In the genomic region with DNA sequence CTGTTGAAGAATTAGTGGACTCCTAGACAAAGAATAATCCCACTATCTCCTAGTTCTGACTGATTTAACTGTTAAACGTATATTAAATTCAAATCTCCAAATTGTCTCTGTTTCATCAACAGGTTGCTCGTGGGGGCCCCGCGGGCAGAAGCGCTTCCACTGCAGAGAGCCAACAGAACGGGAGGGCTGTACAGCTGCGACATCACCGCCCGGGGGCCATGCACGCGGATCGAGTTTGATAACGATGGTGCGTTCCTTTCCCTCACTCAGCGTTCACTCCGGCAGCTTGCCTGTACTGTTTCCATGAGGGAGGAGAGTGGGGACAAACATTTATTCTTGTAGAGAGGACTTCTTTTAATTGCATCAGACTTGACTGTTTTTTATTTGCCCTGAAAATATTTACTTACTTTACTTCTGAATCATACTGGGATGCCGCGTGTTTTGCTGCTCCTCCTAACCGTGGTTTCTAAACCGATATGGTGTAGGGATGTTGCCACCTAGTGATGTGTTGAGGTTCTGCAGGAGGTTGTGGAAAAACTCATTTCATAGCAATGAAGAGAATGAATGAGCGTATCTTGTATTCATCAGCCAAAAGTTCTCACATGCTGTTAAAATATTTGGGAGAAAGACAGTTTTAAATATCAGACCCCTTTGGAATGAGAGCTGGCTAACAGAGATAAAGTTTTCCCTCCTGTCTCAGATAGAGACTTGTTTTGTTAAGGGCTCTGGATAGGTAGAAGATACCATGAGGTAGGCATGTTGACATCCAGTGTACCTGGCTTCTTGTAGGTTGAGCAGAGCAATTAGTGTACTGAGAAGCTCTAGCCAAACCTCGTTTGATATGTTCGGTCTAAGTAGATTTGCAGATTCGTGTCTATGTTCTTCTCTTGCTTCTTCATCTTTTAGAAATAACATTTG, we compare ENCODE assay signal across 1 cellular context.
TF ChIP-seq lines count a peak whose summit lies in the region.

No MANE protein-coding gene starts in this region.

TF ChIP-seq in HepG2, 621 proteins besides CTCF, POLR2A, EP300 and RAD21 (continued from another document and continues in another):
- peak; percentile 59; the same call in 1 of the 2 replicates for TF ChIP-seq HOXA3 (CRISPR knock-in tag; IDR thresholded peaks at IDR 0.05)
- TF ChIP-seq ETV6 (CRISPR knock-in tag; conservative IDR thresholded peaks at IDR 0.05) = no peak
- TF ChIP-seq, protein P1, sequence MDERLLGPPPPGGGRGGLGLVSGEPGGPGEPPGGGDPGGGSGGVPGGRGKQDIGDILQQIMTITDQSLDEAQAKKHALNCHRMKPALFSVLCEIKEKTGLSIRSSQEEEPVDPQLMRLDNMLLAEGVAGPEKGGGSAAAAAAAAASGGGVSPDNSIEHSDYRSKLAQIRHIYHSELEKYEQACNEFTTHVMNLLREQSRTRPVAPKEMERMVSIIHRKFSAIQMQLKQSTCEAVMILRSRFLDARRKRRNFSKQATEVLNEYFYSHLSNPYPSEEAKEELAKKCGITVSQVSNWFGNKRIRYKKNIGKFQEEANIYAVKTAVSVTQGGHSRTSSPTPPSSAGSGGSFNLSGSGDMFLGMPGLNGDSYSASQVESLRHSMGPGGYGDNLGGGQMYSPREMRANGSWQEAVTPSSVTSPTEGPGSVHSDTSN (CRISPR knock-in tag; IDR thresholded peaks at IDR 0.05) = no peak
- TF ChIP-seq ZFY (CRISPR knock-in tag; IDR thresholded peaks at IDR 0.05) = no peak
- TF ChIP-seq KAT7 (CRISPR knock-in tag; IDR thresholded peaks at IDR 0.05; ENCODE audit: borderline replicate concordance) = no peak
- no peak for TF ChIP-seq ZNF558 (CRISPR knock-in tag; IDR thresholded peaks at IDR 0.05; ENCODE audit: borderline replicate concordance)
- TF ChIP-seq, protein P2, sequence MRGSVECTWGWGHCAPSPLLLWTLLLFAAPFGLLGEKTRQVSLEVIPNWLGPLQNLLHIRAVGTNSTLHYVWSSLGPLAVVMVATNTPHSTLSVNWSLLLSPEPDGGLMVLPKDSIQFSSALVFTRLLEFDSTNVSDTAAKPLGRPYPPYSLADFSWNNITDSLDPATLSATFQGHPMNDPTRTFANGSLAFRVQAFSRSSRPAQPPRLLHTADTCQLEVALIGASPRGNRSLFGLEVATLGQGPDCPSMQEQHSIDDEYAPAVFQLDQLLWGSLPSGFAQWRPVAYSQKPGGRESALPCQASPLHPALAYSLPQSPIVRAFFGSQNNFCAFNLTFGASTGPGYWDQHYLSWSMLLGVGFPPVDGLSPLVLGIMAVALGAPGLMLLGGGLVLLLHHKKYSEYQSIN (CRISPR knock-in tag; IDR thresholded peaks at IDR 0.05; ENCODE audit: borderline replicate concordance) = no peak
- TF ChIP-seq MAZ (IDR thresholded peaks at IDR 0.05; ENCODE audit: borderline replicate concordance, low read depth, low read length) = peak; percentile 79
- no peak for TF ChIP-seq MAZ (CRISPR knock-in tag; IDR thresholded peaks at IDR 0.05; ENCODE audit: low read depth)
- TF ChIP-seq, protein P3, sequence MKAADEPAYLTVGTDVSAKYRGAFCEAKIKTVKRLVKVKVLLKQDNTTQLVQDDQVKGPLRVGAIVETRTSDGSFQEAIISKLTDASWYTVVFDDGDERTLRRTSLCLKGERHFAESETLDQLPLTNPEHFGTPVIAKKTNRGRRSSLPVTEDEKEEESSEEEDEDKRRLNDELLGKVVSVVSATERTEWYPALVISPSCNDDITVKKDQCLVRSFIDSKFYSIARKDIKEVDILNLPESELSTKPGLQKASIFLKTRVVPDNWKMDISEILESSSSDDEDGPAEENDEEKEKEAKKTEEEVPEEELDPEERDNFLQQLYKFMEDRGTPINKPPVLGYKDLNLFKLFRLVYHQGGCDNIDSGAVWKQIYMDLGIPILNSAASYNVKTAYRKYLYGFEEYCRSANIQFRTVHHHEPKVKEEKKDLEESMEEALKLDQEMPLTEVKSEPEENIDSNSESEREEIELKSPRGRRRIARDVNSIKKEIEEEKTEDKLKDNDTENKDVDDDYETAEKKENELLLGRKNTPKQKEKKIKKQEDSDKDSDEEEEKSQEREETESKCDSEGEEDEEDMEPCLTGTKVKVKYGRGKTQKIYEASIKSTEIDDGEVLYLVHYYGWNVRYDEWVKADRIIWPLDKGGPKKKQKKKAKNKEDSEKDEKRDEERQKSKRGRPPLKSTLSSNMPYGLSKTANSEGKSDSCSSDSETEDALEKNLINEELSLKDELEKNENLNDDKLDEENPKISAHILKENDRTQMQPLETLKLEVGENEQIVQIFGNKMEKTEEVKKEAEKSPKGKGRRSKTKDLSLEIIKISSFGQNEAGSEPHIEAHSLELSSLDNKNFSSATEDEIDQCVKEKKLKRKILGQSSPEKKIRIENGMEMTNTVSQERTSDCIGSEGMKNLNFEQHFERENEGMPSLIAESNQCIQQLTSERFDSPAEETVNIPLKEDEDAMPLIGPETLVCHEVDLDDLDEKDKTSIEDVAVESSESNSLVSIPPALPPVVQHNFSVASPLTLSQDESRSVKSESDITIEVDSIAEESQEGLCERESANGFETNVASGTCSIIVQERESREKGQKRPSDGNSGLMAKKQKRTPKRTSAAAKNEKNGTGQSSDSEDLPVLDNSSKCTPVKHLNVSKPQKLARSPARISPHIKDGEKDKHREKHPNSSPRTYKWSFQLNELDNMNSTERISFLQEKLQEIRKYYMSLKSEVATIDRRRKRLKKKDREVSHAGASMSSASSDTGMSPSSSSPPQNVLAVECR (CRISPR knock-in tag; IDR thresholded peaks at IDR 0.05; ENCODE audit: borderline replicate concordance) = peak; percentile 36; the same call in 1 of the 2 replicates
- no peak for TF ChIP-seq XBP1 (CRISPR knock-in tag; IDR thresholded peaks at IDR 0.05)
- TF ChIP-seq SRY (CRISPR knock-in tag; IDR thresholded peaks at IDR 0.05) = no peak
- TF ChIP-seq, protein P4, sequence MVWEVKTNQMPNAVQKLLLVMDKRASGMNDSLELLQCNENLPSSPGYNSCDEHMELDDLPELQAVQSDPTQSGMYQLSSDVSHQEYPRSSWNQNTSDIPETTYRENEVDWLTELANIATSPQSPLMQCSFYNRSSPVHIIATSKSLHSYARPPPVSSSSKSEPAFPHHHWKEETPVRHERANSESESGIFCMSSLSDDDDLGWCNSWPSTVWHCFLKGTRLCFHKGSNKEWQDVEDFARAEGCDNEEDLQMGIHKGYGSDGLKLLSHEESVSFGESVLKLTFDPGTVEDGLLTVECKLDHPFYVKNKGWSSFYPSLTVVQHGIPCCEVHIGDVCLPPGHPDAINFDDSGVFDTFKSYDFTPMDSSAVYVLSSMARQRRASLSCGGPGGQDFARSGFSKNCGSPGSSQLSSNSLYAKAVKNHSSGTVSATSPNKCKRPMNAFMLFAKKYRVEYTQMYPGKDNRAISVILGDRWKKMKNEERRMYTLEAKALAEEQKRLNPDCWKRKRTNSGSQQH (CRISPR knock-in tag; IDR thresholded peaks at IDR 0.05; ENCODE audit: low read depth) = peak; percentile 63; the same call in 1 of the 2 replicates
- no peak for TF ChIP-seq SAFB2 (CRISPR knock-in tag; IDR thresholded peaks at IDR 0.05; ENCODE audit: borderline replicate concordance, low read depth)
- no peak for TF ChIP-seq FIP1L1 (IDR thresholded peaks at IDR 0.05; ENCODE audit: borderline replicate concordance, insufficient read depth, low read depth, low read length)
- peak; percentile 62; the same call in 1 of the 2 replicates for TF ChIP-seq MED1 (CRISPR knock-in tag; IDR thresholded peaks at IDR 0.05)
- TF ChIP-seq, protein P5, sequence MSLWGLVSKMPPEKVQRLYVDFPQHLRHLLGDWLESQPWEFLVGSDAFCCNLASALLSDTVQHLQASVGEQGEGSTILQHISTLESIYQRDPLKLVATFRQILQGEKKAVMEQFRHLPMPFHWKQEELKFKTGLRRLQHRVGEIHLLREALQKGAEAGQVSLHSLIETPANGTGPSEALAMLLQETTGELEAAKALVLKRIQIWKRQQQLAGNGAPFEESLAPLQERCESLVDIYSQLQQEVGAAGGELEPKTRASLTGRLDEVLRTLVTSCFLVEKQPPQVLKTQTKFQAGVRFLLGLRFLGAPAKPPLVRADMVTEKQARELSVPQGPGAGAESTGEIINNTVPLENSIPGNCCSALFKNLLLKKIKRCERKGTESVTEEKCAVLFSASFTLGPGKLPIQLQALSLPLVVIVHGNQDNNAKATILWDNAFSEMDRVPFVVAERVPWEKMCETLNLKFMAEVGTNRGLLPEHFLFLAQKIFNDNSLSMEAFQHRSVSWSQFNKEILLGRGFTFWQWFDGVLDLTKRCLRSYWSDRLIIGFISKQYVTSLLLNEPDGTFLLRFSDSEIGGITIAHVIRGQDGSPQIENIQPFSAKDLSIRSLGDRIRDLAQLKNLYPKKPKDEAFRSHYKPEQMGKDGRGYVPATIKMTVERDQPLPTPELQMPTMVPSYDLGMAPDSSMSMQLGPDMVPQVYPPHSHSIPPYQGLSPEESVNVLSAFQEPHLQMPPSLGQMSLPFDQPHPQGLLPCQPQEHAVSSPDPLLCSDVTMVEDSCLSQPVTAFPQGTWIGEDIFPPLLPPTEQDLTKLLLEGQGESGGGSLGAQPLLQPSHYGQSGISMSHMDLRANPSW (CRISPR knock-in tag; IDR thresholded peaks at IDR 0.05; ENCODE audit: borderline replicate concordance) = no peak
- no peak for TF ChIP-seq NCOA1 (CRISPR knock-in tag; IDR thresholded peaks at IDR 0.05)
- no peak for TF ChIP-seq SP4 (CRISPR knock-in tag; IDR thresholded peaks at IDR 0.05)
- TF ChIP-seq, protein P6, sequence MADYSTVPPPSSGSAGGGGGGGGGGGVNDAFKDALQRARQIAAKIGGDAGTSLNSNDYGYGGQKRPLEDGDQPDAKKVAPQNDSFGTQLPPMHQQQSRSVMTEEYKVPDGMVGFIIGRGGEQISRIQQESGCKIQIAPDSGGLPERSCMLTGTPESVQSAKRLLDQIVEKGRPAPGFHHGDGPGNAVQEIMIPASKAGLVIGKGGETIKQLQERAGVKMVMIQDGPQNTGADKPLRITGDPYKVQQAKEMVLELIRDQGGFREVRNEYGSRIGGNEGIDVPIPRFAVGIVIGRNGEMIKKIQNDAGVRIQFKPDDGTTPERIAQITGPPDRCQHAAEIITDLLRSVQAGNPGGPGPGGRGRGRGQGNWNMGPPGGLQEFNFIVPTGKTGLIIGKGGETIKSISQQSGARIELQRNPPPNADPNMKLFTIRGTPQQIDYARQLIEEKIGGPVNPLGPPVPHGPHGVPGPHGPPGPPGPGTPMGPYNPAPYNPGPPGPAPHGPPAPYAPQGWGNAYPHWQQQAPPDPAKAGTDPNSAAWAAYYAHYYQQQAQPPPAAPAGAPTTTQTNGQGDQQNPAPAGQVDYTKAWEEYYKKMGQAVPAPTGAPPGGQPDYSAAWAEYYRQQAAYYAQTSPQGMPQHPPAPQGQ (CRISPR knock-in tag; IDR thresholded peaks at IDR 0.05; ENCODE audit: borderline replicate concordance) = no peak
- TF ChIP-seq CCAR2 (optimal IDR thresholded peaks at IDR 0.05; ENCODE audit: low read depth, low read length) = no peak
- peak; percentile 88; the same call in 1 of the 2 replicates for TF ChIP-seq FOXK1 (CRISPR knock-in tag; IDR thresholded peaks at IDR 0.05; ENCODE audit: borderline replicate concordance, low read depth)
- TF ChIP-seq, protein P7, sequence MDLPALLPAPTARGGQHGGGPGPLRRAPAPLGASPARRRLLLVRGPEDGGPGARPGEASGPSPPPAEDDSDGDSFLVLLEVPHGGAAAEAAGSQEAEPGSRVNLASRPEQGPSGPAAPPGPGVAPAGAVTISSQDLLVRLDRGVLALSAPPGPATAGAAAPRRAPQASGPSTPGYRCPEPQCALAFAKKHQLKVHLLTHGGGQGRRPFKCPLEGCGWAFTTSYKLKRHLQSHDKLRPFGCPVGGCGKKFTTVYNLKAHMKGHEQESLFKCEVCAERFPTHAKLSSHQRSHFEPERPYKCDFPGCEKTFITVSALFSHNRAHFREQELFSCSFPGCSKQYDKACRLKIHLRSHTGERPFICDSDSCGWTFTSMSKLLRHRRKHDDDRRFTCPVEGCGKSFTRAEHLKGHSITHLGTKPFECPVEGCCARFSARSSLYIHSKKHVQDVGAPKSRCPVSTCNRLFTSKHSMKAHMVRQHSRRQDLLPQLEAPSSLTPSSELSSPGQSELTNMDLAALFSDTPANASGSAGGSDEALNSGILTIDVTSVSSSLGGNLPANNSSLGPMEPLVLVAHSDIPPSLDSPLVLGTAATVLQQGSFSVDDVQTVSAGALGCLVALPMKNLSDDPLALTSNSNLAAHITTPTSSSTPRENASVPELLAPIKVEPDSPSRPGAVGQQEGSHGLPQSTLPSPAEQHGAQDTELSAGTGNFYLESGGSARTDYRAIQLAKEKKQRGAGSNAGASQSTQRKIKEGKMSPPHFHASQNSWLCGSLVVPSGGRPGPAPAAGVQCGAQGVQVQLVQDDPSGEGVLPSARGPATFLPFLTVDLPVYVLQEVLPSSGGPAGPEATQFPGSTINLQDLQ (CRISPR knock-in tag; IDR thresholded peaks at IDR 0.05) = no peak
- no peak for TF ChIP-seq CBX2 (IDR thresholded peaks at IDR 0.05; ENCODE audit: low read depth, low read length)
- TF ChIP-seq CBX2 (CRISPR knock-in tag; IDR thresholded peaks at IDR 0.05; ENCODE audit: low read depth) = no peak
- TF ChIP-seq HES4 (CRISPR knock-in tag; IDR thresholded peaks at IDR 0.05; ENCODE audit: borderline replicate concordance) = no peak
- TF ChIP-seq, protein P8, sequence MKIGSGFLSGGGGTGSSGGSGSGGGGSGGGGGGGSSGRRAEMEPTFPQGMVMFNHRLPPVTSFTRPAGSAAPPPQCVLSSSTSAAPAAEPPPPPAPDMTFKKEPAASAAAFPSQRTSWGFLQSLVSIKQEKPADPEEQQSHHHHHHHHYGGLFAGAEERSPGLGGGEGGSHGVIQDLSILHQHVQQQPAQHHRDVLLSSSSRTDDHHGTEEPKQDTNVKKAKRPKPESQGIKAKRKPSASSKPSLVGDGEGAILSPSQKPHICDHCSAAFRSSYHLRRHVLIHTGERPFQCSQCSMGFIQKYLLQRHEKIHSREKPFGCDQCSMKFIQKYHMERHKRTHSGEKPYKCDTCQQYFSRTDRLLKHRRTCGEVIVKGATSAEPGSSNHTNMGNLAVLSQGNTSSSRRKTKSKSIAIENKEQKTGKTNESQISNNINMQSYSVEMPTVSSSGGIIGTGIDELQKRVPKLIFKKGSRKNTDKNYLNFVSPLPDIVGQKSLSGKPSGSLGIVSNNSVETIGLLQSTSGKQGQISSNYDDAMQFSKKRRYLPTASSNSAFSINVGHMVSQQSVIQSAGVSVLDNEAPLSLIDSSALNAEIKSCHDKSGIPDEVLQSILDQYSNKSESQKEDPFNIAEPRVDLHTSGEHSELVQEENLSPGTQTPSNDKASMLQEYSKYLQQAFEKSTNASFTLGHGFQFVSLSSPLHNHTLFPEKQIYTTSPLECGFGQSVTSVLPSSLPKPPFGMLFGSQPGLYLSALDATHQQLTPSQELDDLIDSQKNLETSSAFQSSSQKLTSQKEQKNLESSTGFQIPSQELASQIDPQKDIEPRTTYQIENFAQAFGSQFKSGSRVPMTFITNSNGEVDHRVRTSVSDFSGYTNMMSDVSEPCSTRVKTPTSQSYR (CRISPR knock-in tag; IDR thresholded peaks at IDR 0.05; ENCODE audit: borderline replicate concordance) = 0 out of 2 replicates have a peak, but pooled peaks have one; percentile 17
- TF ChIP-seq, protein P9, sequence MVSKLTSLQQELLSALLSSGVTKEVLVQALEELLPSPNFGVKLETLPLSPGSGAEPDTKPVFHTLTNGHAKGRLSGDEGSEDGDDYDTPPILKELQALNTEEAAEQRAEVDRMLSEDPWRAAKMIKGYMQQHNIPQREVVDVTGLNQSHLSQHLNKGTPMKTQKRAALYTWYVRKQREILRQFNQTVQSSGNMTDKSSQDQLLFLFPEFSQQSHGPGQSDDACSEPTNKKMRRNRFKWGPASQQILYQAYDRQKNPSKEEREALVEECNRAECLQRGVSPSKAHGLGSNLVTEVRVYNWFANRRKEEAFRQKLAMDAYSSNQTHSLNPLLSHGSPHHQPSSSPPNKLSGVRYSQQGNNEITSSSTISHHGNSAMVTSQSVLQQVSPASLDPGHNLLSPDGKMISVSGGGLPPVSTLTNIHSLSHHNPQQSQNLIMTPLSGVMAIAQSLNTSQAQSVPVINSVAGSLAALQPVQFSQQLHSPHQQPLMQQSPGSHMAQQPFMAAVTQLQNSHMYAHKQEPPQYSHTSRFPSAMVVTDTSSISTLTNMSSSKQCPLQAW (CRISPR knock-in tag; IDR thresholded peaks at IDR 0.05) = peak; percentile 67
